ENCODE assay signal across 13 cellular contexts in genomic region chr2:119683717-119684443, GRCh38. TPM values are rescaled to one million over a fixed set of nuclear protein-coding genes. Genes with fewer than 3 reads are reported as not detected.
DNase-seq lines count a peak whose midpoint lies in the region; ATAC-seq and TF ChIP-seq lines count a peak whose summit lies in the region.
"Had no signal": no experiment of that assay in that cellular context is flagged by ENCODE, and none has a peak within 500 bp of the region (broad histone marks: within the 10 kb centered on the region; RNA-seq: fewer than 3 reads in every experiment).

No MANE protein-coding gene starts in this region.

- H3K36me3 ChIP-seq in mammary epithelial cell (ENCODE audit: insufficient read depth, low read length) = no peaks in the 10 kb centered on the region
- peaks cover 0 to 46% (median 5%) of the 10 kb centered on the region in 3 experiments for H3K36me3 ChIP-seq in naive thymus-derived CD4-positive, alpha-beta T cell (ENCODE audit: control insufficient read depth in 2 of 3, insufficient read depth in 3 of 3, low read length in 3 of 3)
- H3K36me3 ChIP-seq in CD8-positive, alpha-beta memory T cell (ENCODE audit: insufficient read depth, low read length) = peaks cover 4% of the 10 kb centered on the region

- in situ Hi-C loops in mammary epithelial cell (cut with MboI; ENCODE audit: low sequenced_read_pairs in 2 of 2) = no loop called here

- H3K4me1 ChIP-seq in mammary epithelial cell (ENCODE audit: insufficient read depth, low read length) = peaks cover 8% of the 10 kb centered on the region
- H3K4me1 ChIP-seq in naive thymus-derived CD4-positive, alpha-beta T cell (ENCODE audit: control insufficient read depth in 2 of 2, insufficient read depth in 2 of 2, low read length in 2 of 2) = peaks cover 0 to 11% of the 10 kb centered on the region in 2 donors
- H3K4me1 ChIP-seq in CD8-positive, alpha-beta memory T cell (ENCODE audit: insufficient read depth, low read length) = peaks cover 12% of the 10 kb centered on the region

- H3K4me1 Mint-ChIP-seq in naive thymus-derived CD4-positive, alpha-beta T cell = peaks cover 20 to 37% (median 31%) of the 10 kb centered on the region in 7 donors
- peaks cover 19 to 28% (median 27%) of the 10 kb centered on the region in 3 donors for H3K4me1 Mint-ChIP-seq in CD8-positive, alpha-beta memory T cell

- no peak overlapping the region for H2AFZ ChIP-seq in mammary epithelial cell (ENCODE audit: low read depth, low read length)

- H3K27ac Mint-ChIP-seq in naive thymus-derived CD4-positive, alpha-beta T cell = peak overlapping the region in 6 of 9 donors; percentile 5 to 70 (median 37)
- H3K27ac Mint-ChIP-seq in CD8-positive, alpha-beta memory T cell = peak overlapping the region in 2 of 8 donors; percentile 42 to 72
- H3K27ac Mint-ChIP-seq: activated CD4-positive, alpha-beta T cell treated with anti-CD3 and anti-CD28 coated beads, Interleukin-2, amount 10 ng/mL, durations not matched to agents 24 days and 14 days; stimulated activated naive CD8-positive, alpha-beta T cell treated with anti-CD3 and anti-CD28 coated beads, Interleukin-15, Interleukin-2, amounts not matched to agents 100 ng/mL and 50 ng/mL, for 24 hours had no signal

- H3K27me3 ChIP-seq in AG04450 (ENCODE audit: control insufficient read depth, insufficient read depth, low read length) (no peaks in the 10 kb centered on the region), mammary epithelial cell (ENCODE audit: insufficient read depth, low read length) (no peaks in the 10 kb centered on the region)
- H3K27me3 ChIP-seq in naive thymus-derived CD4-positive, alpha-beta T cell (ENCODE audit: control insufficient read depth in 2 of 2, insufficient read depth in 2 of 2, low read length in 2 of 2) = no peaks in the 10 kb centered on the region
- no peaks in the 10 kb centered on the region for H3K27me3 ChIP-seq in CD8-positive, alpha-beta memory T cell (ENCODE audit: insufficient read depth, low read length, poor library complexity, severe bottlenecking)

- DNase-seq in AG04450 (ENCODE audit: low read depth, low spot score) (no peak), NCI-H1694 treated with DMSO at 0.1 percent for 48 hours (lab: John Stamatoyannopoulos, UW) (peak; percentile 55), mammary epithelial cell (peak; percentile 17), mucosa of gallbladder (ENCODE audit: low spot score) (no peak), UCSD-AML1 (lab: John Stamatoyannopoulos, UW; ENCODE audit: unreplicated experiment) (no peak)
- no peak for DNase-seq in naive thymus-derived CD4-positive, alpha-beta T cell
- DNase-seq in CD8-positive, alpha-beta memory T cell = no peak
- DNase-seq: activated CD4-positive, alpha-beta T cell treated with anti-CD3 and anti-CD28 coated beads, Interleukin-2, amount 10 ng/mL, durations not matched to agents 24 days and 14 days; amniotic stem cell; NCI-H1105 treated with DMSO at 0.1 percent for 48 hours had no signal

- no peak overlapping the region for H3K4me3 ChIP-seq in AG04450 (ENCODE audit: low read depth, low read length)
- H3K4me3 ChIP-seq in mammary epithelial cell (replicated peaks in 1 of 3; ENCODE audit: insufficient read depth in 1 of 3, low read depth in 2 of 3, low read length in 3 of 3) = no peak overlapping the region
- H3K4me3 ChIP-seq in naive thymus-derived CD4-positive, alpha-beta T cell (ENCODE audit: low read length) = no peak overlapping the region
- H3K4me3 ChIP-seq in CD8-positive, alpha-beta memory T cell (ENCODE audit: low read length) = no peak overlapping the region
- H3K4me3 ChIP-seq: lung had no signal

- BruUV-seq in mammary epithelial cell (replicated peaks; lab: Mats Ljungman, UMichigan) = no TSS peak

- dilution Hi-C loops in mammary epithelial cell (cut with HindIII; ENCODE audit: low sequenced_read_pairs) = no loop called here

- no peaks in the 10 kb centered on the region for H3K27me3 Mint-ChIP-seq in naive thymus-derived CD4-positive, alpha-beta T cell
- no peaks in the 10 kb centered on the region for H3K27me3 Mint-ChIP-seq in CD8-positive, alpha-beta memory T cell
- H3K27me3 Mint-ChIP-seq: activated CD4-positive, alpha-beta T cell treated with anti-CD3 and anti-CD28 coated beads, Interleukin-2, amount 10 ng/mL, durations not matched to agents 24 days and 14 days; stimulated activated naive CD8-positive, alpha-beta T cell treated with anti-CD3 and anti-CD28 coated beads, Interleukin-15, Interleukin-2, amounts not matched to agents 100 ng/mL and 50 ng/mL, for 24 hours had no signal

- ATAC-seq in naive thymus-derived CD4-positive, alpha-beta T cell = no peak
- ATAC-seq in GM19023 (IDR thresholded peaks at IDR 0.05; ENCODE audit: unreplicated experiment) = no peak

- WGBS in mammary epithelial cell (ENCODE audit: low coverage, missing lambda C conversion rate) = 65% methylated on average over 13 of the region's 22 CpGs

- H3K9me3 ChIP-seq in AG04450 (ENCODE audit: control insufficient read depth, insufficient read depth, low read length) (no peaks in the 10 kb centered on the region; the same call in 1 of the 2 replicates), mammary epithelial cell (replicated peaks; ENCODE audit: insufficient read depth, low read length) (no peaks in the 10 kb centered on the region)
- H3K9me3 ChIP-seq in naive thymus-derived CD4-positive, alpha-beta T cell (ENCODE audit: control insufficient read depth in 2 of 3, low read length in 3 of 3) = no peaks in the 10 kb centered on the region
- no peaks in the 10 kb centered on the region for H3K9me3 ChIP-seq in CD8-positive, alpha-beta memory T cell (ENCODE audit: low read length)

- H3K4me3 Mint-ChIP-seq in naive thymus-derived CD4-positive, alpha-beta T cell = no peak overlapping the region
- H3K4me3 Mint-ChIP-seq in CD8-positive, alpha-beta memory T cell = peak overlapping the region in 1 of 7 donors; percentile 62
- H3K4me3 Mint-ChIP-seq: activated CD4-positive, alpha-beta T cell treated with anti-CD3 and anti-CD28 coated beads, Interleukin-2, amount 10 ng/mL, durations not matched to agents 24 days and 14 days; stimulated activated naive CD8-positive, alpha-beta T cell treated with anti-CD3 and anti-CD28 coated beads, Interleukin-15, Interleukin-2, amounts not matched to agents 100 ng/mL and 50 ng/mL, for 24 hours had no signal

- peaks cover 24% of the 10 kb centered on the region for H3K79me2 ChIP-seq in mammary epithelial cell (ENCODE audit: insufficient read depth, low read length)

- CTCF ChIA-PET in AG04450 (lab: Charles Lee) (interaction anchor here (0.8 to 1.0 kb wide), 2 partner anchors 11 to 19 kb away, joined by 3 to 4 read pairs; no protein-coding TSS in a partner anchor), mammary epithelial cell (lab: Charles Lee; ENCODE audit: low non-redundant PET) (no interaction called here)
- CTCF ChIA-PET in naive thymus-derived CD4-positive, alpha-beta T cell (lab: Charles Lee) = no interaction called here
- CTCF ChIA-PET in CD8-positive, alpha-beta memory T cell (lab: Charles Lee) = no interaction called here

- H3K27ac ChIP-seq in AG04450 (ENCODE audit: low read depth, low read length) = peak overlapping the region; percentile 11
- H3K27ac ChIP-seq in mammary epithelial cell (ENCODE audit: insufficient read depth, low read depth, low read length) = no peak overlapping the region
- H3K27ac ChIP-seq in naive thymus-derived CD4-positive, alpha-beta T cell (ENCODE audit: low read depth, low read length) = no peak overlapping the region
- no peak overlapping the region for H3K27ac ChIP-seq in CD8-positive, alpha-beta memory T cell (ENCODE audit: low read depth, low read length)

- no peak overlapping the region for H3K9ac ChIP-seq in mammary epithelial cell (ENCODE audit: insufficient read depth, low read length)

- TF ChIP-seq CTCF in AG04450 (IDR thresholded peaks at IDR 0.05; ENCODE audit: low read depth, low read length) (no peak), mammary epithelial cell (conservative IDR thresholded peaks at IDR 0.05 in 1 of 2, IDR thresholded peaks at IDR 0.05 in 1 of 2; ENCODE audit: extremely low read depth in 1 of 2, insufficient read depth in 1 of 2, low read depth in 1 of 2, low read length in 2 of 2) (no peak)

- no peak overlapping the region for H3K4me2 ChIP-seq in mammary epithelial cell (ENCODE audit: insufficient read depth, low read depth, low read length)

- H3K9me3 Mint-ChIP-seq in naive thymus-derived CD4-positive, alpha-beta T cell = no peaks in the 10 kb centered on the region
- no peaks in the 10 kb centered on the region for H3K9me3 Mint-ChIP-seq in CD8-positive, alpha-beta memory T cell
- H3K9me3 Mint-ChIP-seq: activated CD4-positive, alpha-beta T cell treated with anti-CD3 and anti-CD28 coated beads, Interleukin-2, amount 10 ng/mL, durations not matched to agents 24 days and 14 days; stimulated activated naive CD8-positive, alpha-beta T cell treated with anti-CD3 and anti-CD28 coated beads, Interleukin-15, Interleukin-2, amounts not matched to agents 100 ng/mL and 50 ng/mL, for 24 hours had no signal

- intact Hi-C loops in mammary epithelial cell (cut with micrococcal nuclease) = no loop called here
- intact Hi-C loops in naive thymus-derived CD4-positive, alpha-beta T cell (cut with micrococcal nuclease) = no loop called here

- peaks cover 4 to 34% (median 10%) of the 10 kb centered on the region in 5 donors for H3K36me3 Mint-ChIP-seq in naive thymus-derived CD4-positive, alpha-beta T cell
- H3K36me3 Mint-ChIP-seq in CD8-positive, alpha-beta memory T cell = peaks cover 0 to 42% (median 4%) of the 10 kb centered on the region in 3 donors

- POLR2A ChIA-PET in AG04450 (lab: Yijun Ruan, JAX) = no interaction called here
- POLR2A ChIA-PET in naive thymus-derived CD4-positive, alpha-beta T cell (lab: Charles Lee) = interaction anchor here (2.7 kb wide), 1 partner anchor 12 kb away, joined by 9 read pairs; no protein-coding TSS in a partner anchor
- POLR2A ChIA-PET in CD8-positive, alpha-beta memory T cell (lab: Charles Lee) = no interaction called here

- no peaks in the 10 kb centered on the region for H4K20me1 ChIP-seq in mammary epithelial cell (ENCODE audit: insufficient read depth, low read length)

RNA-seq across cellular contexts. Expression of gene TMEM177, which starts 4.9 kb away (rescaled TPM):
- polyA plus RNA-seq in AG04450 (2011; rRNA removed) (6.7 and 7.5 TPM in 2 replicates), mammary epithelial cell (21.9 TPM)
- polyA minus RNA-seq in AG04450 (2011; rRNA and poly(A)+ RNA removed) = 6.6 and 9.4 TPM in 2 replicates
- total RNA-seq in mammary epithelial cell (10 to 100 TPM; 11.7 to 13.3 TPM), mucosa of gallbladder (18.9 TPM)
- polyA minus RNA-seq in mammary epithelial cell = 12.2 TPM
- 10 to 100 TPM in 3 of 5 experiments, 1 to 10 TPM in 2; 5.5 to 38.1 (median 11.6) TPM for total RNA-seq in naive thymus-derived CD4-positive, alpha-beta T cell
- polyA plus RNA-seq in naive thymus-derived CD4-positive, alpha-beta T cell = 10 to 100 TPM; 15.4 to 27.6 TPM
- 10 to 100 TPM; 16.1 to 17.1 TPM for total RNA-seq in CD8-positive, alpha-beta memory T cell
- 9.8 TPM for polyA plus RNA-seq in CD8-positive, alpha-beta memory T cell

Comparison
In these comparisons a context has a peak if more than half of its experiments do, and no peak if none do; other contexts are left out.
1. DNase-seq: peak in NCI-H1694 treated with DMSO at 0.1 percent for 48 hours (single experiment) and mammary epithelial cell (single experiment); none in AG04450 (single experiment), naive thymus-derived CD4-positive, alpha-beta T cell (0 of 9), CD8-positive, alpha-beta memory T cell (0 of 5), mucosa of gallbladder (single experiment) and UCSD-AML1 (single experiment).